2 cellular contexts compared by ENCODE assay signal in genomic region chr1:24021403-24022266, GRCh38.
TF ChIP-seq lines count a peak whose summit lies in the region.

No MANE protein-coding gene starts in this region.

TF ChIP-seq in GM12878, 131 proteins besides CTCF, POLR2A, EP300 and RAD21:
- TF ChIP-seq BHLHE40 (IDR thresholded peaks at IDR 0.05; ENCODE audit: borderline replicate concordance in 1 of 2, low read depth in 2 of 2, low read length in 1 of 2) (no peak), SREBF2 (IDR thresholded peaks at IDR 0.05; ENCODE audit: low read length) (no peak), ELK1 (IDR thresholded peaks at IDR 0.05; ENCODE audit: low read depth, low read length) (no peak), PAX5 (IDR thresholded peaks at IDR 0.05; ENCODE audit: borderline replicate concordance, low read depth, low read length) (no peak)
TF ChIP-seq in GM12878: peak in this region for 0.

TF ChIP-seq in HepG2, 621 proteins besides CTCF, POLR2A, EP300 and RAD21 (continues in another document):
- TF ChIP-seq CC2D1A (CRISPR knock-in tag; IDR thresholded peaks at IDR 0.05) (no peak), ZBTB4 (CRISPR knock-in tag; IDR thresholded peaks at IDR 0.05; ENCODE audit: borderline replicate concordance) (no peak), PAX8 (CRISPR knock-in tag; IDR thresholded peaks at IDR 0.05; ENCODE audit: borderline replicate concordance) (peak; percentile 70; the same call in 1 of the 2 replicates), ZNF639 (CRISPR knock-in tag; conservative IDR thresholded peaks at IDR 0.05) (0 out of 2 replicates have a peak, but pooled peaks have one; percentile 23), IKZF4 (CRISPR knock-in tag; IDR thresholded peaks at IDR 0.05; ENCODE audit: borderline replicate concordance, low read depth, not compliant biosample characterization) (no peak), HMG20B (CRISPR knock-in tag; conservative IDR thresholded peaks at IDR 0.05) (peak; percentile 69; the same call in 1 of the 2 replicates), BCL3 (CRISPR knock-in tag; IDR thresholded peaks at IDR 0.05) (peak; percentile 48; the same call in 1 of the 2 replicates), FOXK1 (CRISPR knock-in tag; IDR thresholded peaks at IDR 0.05; ENCODE audit: borderline replicate concordance, low read depth) (peak; percentile 60), ZNF737 (CRISPR knock-in tag; IDR thresholded peaks at IDR 0.05; ENCODE audit: borderline replicate concordance) (no peak), ZNF577 (CRISPR knock-in tag; IDR thresholded peaks at IDR 0.05; ENCODE audit: borderline replicate concordance, low read depth) (no peak), ZBTB20 (CRISPR knock-in tag; IDR thresholded peaks at IDR 0.05; ENCODE audit: borderline replicate concordance, low read depth) (peak; percentile 47; the same call in 1 of the 2 replicates), HMG20A (CRISPR knock-in tag; IDR thresholded peaks at IDR 0.05; ENCODE audit: borderline replicate concordance) (peak; percentile 87), EHMT2 (IDR thresholded peaks at IDR 0.05; ENCODE audit: borderline replicate concordance, low read depth, low read length) (no peak; the same call in 1 of the 2 replicates), DDIT3 (CRISPR knock-in tag; IDR thresholded peaks at IDR 0.05) (no peak), KLF9 (CRISPR knock-in tag; IDR thresholded peaks at IDR 0.05; ENCODE audit: low read depth) (peak; percentile 79; the same call in 1 of the 2 replicates), ZNF12 (CRISPR knock-in tag; IDR thresholded peaks at IDR 0.05) (no peak), ARNT2 (CRISPR knock-in tag; IDR thresholded peaks at IDR 0.05; ENCODE audit: low read depth) (peak; percentile 29; the same call in 1 of the 2 replicates), KLF11 (CRISPR knock-in tag; IDR thresholded peaks at IDR 0.05) (peak; percentile 74), PATZ1 (CRISPR knock-in tag; IDR thresholded peaks at IDR 0.05) (peak; percentile 91), TBP (CRISPR knock-in tag; IDR thresholded peaks at IDR 0.05) (no peak), RFX5 (IDR thresholded peaks at IDR 0.05; ENCODE audit: low read depth, low read length) (no peak), REXO4 (CRISPR knock-in tag; IDR thresholded peaks at IDR 0.05; ENCODE audit: borderline replicate concordance) (no peak), ZNF331 (CRISPR knock-in tag; IDR thresholded peaks at IDR 0.05) (peak; percentile 81), ZBTB34 (CRISPR knock-in tag; IDR thresholded peaks at IDR 0.05) (peak; percentile 87), ATF2 (CRISPR knock-in tag; IDR thresholded peaks at IDR 0.05) (peak; percentile 54; the same call in 1 of the 2 replicates), CSRNP1 (CRISPR knock-in tag; IDR thresholded peaks at IDR 0.05) (0 out of 2 replicates have a peak, but pooled peaks have one; percentile 32), NFIB (CRISPR knock-in tag; IDR thresholded peaks at IDR 0.05; ENCODE audit: borderline replicate concordance) (no peak), CEBPG (CRISPR knock-in tag; IDR thresholded peaks at IDR 0.05) (peak; percentile 63), UBTF (CRISPR knock-in tag; IDR thresholded peaks at IDR 0.05) (no peak), ASH2L (IDR thresholded peaks at IDR 0.05; ENCODE audit: insufficient read length, low read depth, low read length) (peak; percentile 84), POLR2AphosphoS5 (IDR thresholded peaks at IDR 0.05; ENCODE audit: low read depth, low read length) (peak; percentile 67), MTA3 (CRISPR knock-in tag; IDR thresholded peaks at IDR 0.05) (no peak), ZNF614 (CRISPR knock-in tag; IDR thresholded peaks at IDR 0.05; ENCODE audit: borderline replicate concordance) (peak; percentile 84; the same call in 1 of the 2 replicates), SIN3A (IDR thresholded peaks at IDR 0.05; ENCODE audit: borderline replicate concordance, low read depth, low read length) (no peak)
